Comparison of ENCODE assay signal across 12 cellular contexts in genomic region chr18:59833785-59834184, GRCh38.
DNase-seq lines count a peak whose midpoint lies in the region; ATAC-seq and TF ChIP-seq lines count a peak whose summit lies in the region.
"Had no signal": no experiment of that assay in that cellular context is flagged by ENCODE, and none has a peak within 500 bp of the region (broad histone marks: within the 10 kb centered on the region; RNA-seq: fewer than 3 reads in every experiment).

No MANE protein-coding gene starts in this region.

- no peaks in the 10 kb centered on the region for H3K9me3 ChIP-seq in MG63

- no peak for DNase-seq in activated T-cell treated with anti-CD3 and anti-CD28 coated beads, Interleukin-2, amount 50 U/mL, for 24 hours
- DNase-seq in activated T-cell treated with anti-CD3 and anti-CD28 coated beads, Interleukin-2, amount 50 U/mL, for 48 hours = no peak
- no peak for DNase-seq in stimulated activated effector memory CD8-positive, alpha-beta T cell treated with anti-CD3 and anti-CD28 coated beads, Interleukin-12 subunit alpha, Interleukin-12 subunit beta, amount 100 ng/mL, for 72 hours (ENCODE audit: low spot score in 2 of 2)
- DNase-seq in MG63 (no peak), SKM-1 (lab: John Stamatoyannopoulos, UW; ENCODE audit: unreplicated experiment) (no peak), progenitor cell of endocrine pancreas (ENCODE audit: low spot score, unreplicated experiment) (no peak)
- DNase-seq: left ventricle myocardium superior; NK-92 treated with Interleukin-12 subunit alpha and Interleukin-12 subunit beta, amount 100 ng/mL, for 24 hours had no signal

- peaks cover 13% of the 10 kb centered on the region for H3K4me1 Mint-ChIP-seq in activated T-cell treated with anti-CD3 and anti-CD28 coated beads, Interleukin-2, amount 50 U/mL, for 24 hours (ENCODE audit: low read depth)
- H3K4me1 Mint-ChIP-seq in stimulated activated effector memory CD8-positive, alpha-beta T cell treated with anti-CD3 and anti-CD28 coated beads, Interleukin-12 subunit alpha, Interleukin-12 subunit beta, amount 100 ng/mL, for 72 hours = peaks cover 12% of the 10 kb centered on the region
- peaks cover 8% of the 10 kb centered on the region for H3K4me1 Mint-ChIP-seq in progenitor cell of endocrine pancreas (ENCODE audit: low read depth)

- no peaks in the 10 kb centered on the region for H3K9me3 Mint-ChIP-seq in activated T-cell treated with anti-CD3 and anti-CD28 coated beads, Interleukin-2, amount 50 U/mL, for 24 hours
- no peaks in the 10 kb centered on the region for H3K9me3 Mint-ChIP-seq in stimulated activated effector memory CD8-positive, alpha-beta T cell treated with anti-CD3 and anti-CD28 coated beads, Interleukin-12 subunit alpha, Interleukin-12 subunit beta, amount 100 ng/mL, for 72 hours
- no peaks in the 10 kb centered on the region for H3K9me3 Mint-ChIP-seq in progenitor cell of endocrine pancreas (ENCODE audit: low read depth)
- H3K9me3 Mint-ChIP-seq: IgD-negative memory B cell had no signal

- peaks cover 12% of the 10 kb centered on the region for H3K27me3 Mint-ChIP-seq in activated T-cell treated with anti-CD3 and anti-CD28 coated beads, Interleukin-2, amount 50 U/mL, for 24 hours
- peaks cover 36% of the 10 kb centered on the region for H3K27me3 Mint-ChIP-seq in progenitor cell of endocrine pancreas
- H3K27me3 Mint-ChIP-seq: IgD-negative memory B cell had no signal

- no peak overlapping the region for H3K4me3 ChIP-seq in MG63

- peak overlapping the region; percentile 71 for H3K27ac Mint-ChIP-seq in activated T-cell treated with anti-CD3 and anti-CD28 coated beads, Interleukin-2, amount 50 U/mL, for 24 hours
- peak overlapping the region; percentile 40 for H3K27ac Mint-ChIP-seq in stimulated activated effector memory CD8-positive, alpha-beta T cell treated with anti-CD3 and anti-CD28 coated beads, Interleukin-12 subunit alpha, Interleukin-12 subunit beta, amount 100 ng/mL, for 72 hours
- H3K27ac Mint-ChIP-seq in progenitor cell of endocrine pancreas = no peak overlapping the region

- ATAC-seq in GM21515 (IDR thresholded peaks at IDR 0.05; ENCODE audit: unreplicated experiment) (peak; percentile 74), HG03103 (IDR thresholded peaks at IDR 0.05; ENCODE audit: low read depth, unreplicated experiment) (peak; percentile 65)
- peak; percentile 90 for ATAC-seq in stimulated activated effector memory CD8-positive, alpha-beta T cell treated with anti-CD3 and anti-CD28 coated beads, Interleukin-12 subunit alpha, Interleukin-12 subunit beta, amount 100 ng/mL, for 72 hours
- ATAC-seq: esophagus mucosa, left ventricle myocardium superior had no signal

- H3K36me3 ChIP-seq in MG63 = no peaks in the 10 kb centered on the region

- no peak overlapping the region for H3K4me3 Mint-ChIP-seq in activated T-cell treated with anti-CD3 and anti-CD28 coated beads, Interleukin-2, amount 50 U/mL, for 24 hours
- H3K4me3 Mint-ChIP-seq in stimulated activated effector memory CD8-positive, alpha-beta T cell treated with anti-CD3 and anti-CD28 coated beads, Interleukin-12 subunit alpha, Interleukin-12 subunit beta, amount 100 ng/mL, for 72 hours = no peak overlapping the region
- H3K4me3 Mint-ChIP-seq in progenitor cell of endocrine pancreas (ENCODE audit: low read depth) = no peak overlapping the region

- TF ChIP-seq CTCF in progenitor cell of endocrine pancreas (IDR thresholded peaks at IDR 0.05; ENCODE audit: unreplicated experiment) = no peak

- no peaks in the 10 kb centered on the region for H3K27me3 ChIP-seq in MG63

- no peaks in the 10 kb centered on the region for H3K36me3 Mint-ChIP-seq in activated T-cell treated with anti-CD3 and anti-CD28 coated beads, Interleukin-2, amount 50 U/mL, for 24 hours (ENCODE audit: low read depth)
- no peaks in the 10 kb centered on the region for H3K36me3 Mint-ChIP-seq in stimulated activated effector memory CD8-positive, alpha-beta T cell treated with anti-CD3 and anti-CD28 coated beads, Interleukin-12 subunit alpha, Interleukin-12 subunit beta, amount 100 ng/mL, for 72 hours
- no peaks in the 10 kb centered on the region for H3K36me3 Mint-ChIP-seq in progenitor cell of endocrine pancreas (ENCODE audit: insufficient read depth)
